ENCODE assay signal across 16 cellular contexts in genomic region chr3:152780553-152780952, GRCh38.
"Had no signal": no experiment of that assay in that cellular context is flagged by ENCODE, and none has a peak within 500 bp of the region (broad histone marks: within the 10 kb centered on the region; RNA-seq: fewer than 3 reads in every experiment).

No MANE protein-coding gene starts in this region.

- H3K36me3 ChIP-seq: cardiac muscle cell, gastroesophageal sphincter, left ventricle myocardium inferior, pancreas, sigmoid colon, uterus had no signal

- H3K4me3 Mint-ChIP-seq: activated naive CD4-positive, alpha-beta T cell treated with anti-CD3 and anti-CD28 coated beads for 36 hours; activated naive CD8-positive, alpha-beta T cell treated with anti-CD3 and anti-CD28 coated beads, Interleukin-2, amount 50 U/mL, for 24 hours; naive thymus-derived CD4-positive, alpha-beta T cell had no signal

- H3K27me3 Mint-ChIP-seq: activated naive CD8-positive, alpha-beta T cell treated with anti-CD3 and anti-CD28 coated beads, Interleukin-2, amount 50 U/mL, for 24 hours had no signal

- H3K9me3 ChIP-seq: gastroesophageal sphincter, left ventricle myocardium inferior, mucosa of descending colon, pancreas, sigmoid colon, uterus had no signal

- H3K4me3 ChIP-seq: cardiac muscle cell, gastroesophageal sphincter, left ventricle myocardium inferior, mucosa of descending colon, pancreas, sigmoid colon, uterus had no signal

- DNase-seq: activated CD4-positive, alpha-beta T cell treated with anti-CD3 and anti-CD28 coated beads, Interleukin-2, amount 50 U/mL, for 1 hour; activated naive CD4-positive, alpha-beta T cell treated with anti-CD3 and anti-CD28 coated beads for 36 hours; activated naive CD8-positive, alpha-beta T cell treated with anti-CD3 and anti-CD28 coated beads, Interleukin-2, amount 50 U/mL, for 24 hours; activated T-cell treated with anti-CD3 and anti-CD28 coated beads for 4 hours; aorta; left ventricle myocardium inferior; mucosa of descending colon; naive thymus-derived CD4-positive, alpha-beta T cell; pancreas; sigmoid colon; stimulated activated CD4-positive, alpha-beta T cell treated with anti-CD3 and anti-CD28 coated beads, Interleukin-2, amount 100 ng/mL, for 24 hours; SW 1271; uterus had no signal

- H3K36me3 Mint-ChIP-seq: naive thymus-derived CD4-positive, alpha-beta T cell had no signal

- ATAC-seq: activated naive CD8-positive, alpha-beta T cell treated with anti-CD3 and anti-CD28 coated beads, Interleukin-2, amount 50 U/mL, for 24 hours; gastroesophageal sphincter; mucosa of descending colon; naive thymus-derived CD4-positive, alpha-beta T cell; pancreas had no signal

- H3K4me1 ChIP-seq: gastroesophageal sphincter, left ventricle myocardium inferior, pancreas, sigmoid colon, uterus had no signal

- H3K27me3 ChIP-seq: cardiac muscle cell, gastroesophageal sphincter, pancreas, sigmoid colon, uterus had no signal

- H3K27ac ChIP-seq: cardiac muscle cell, gastroesophageal sphincter, left ventricle myocardium inferior, pancreas had no signal

- H3K9me3 Mint-ChIP-seq: activated naive CD4-positive, alpha-beta T cell treated with anti-CD3 and anti-CD28 coated beads for 36 hours; activated naive CD8-positive, alpha-beta T cell treated with anti-CD3 and anti-CD28 coated beads, Interleukin-2, amount 50 U/mL, for 24 hours had no signal

- H3K27ac Mint-ChIP-seq: activated naive CD4-positive, alpha-beta T cell treated with anti-CD3 and anti-CD28 coated beads for 36 hours; activated naive CD8-positive, alpha-beta T cell treated with anti-CD3 and anti-CD28 coated beads, Interleukin-2, amount 50 U/mL, for 24 hours; naive thymus-derived CD4-positive, alpha-beta T cell had no signal

- FAIRE-seq: keratinocyte had no signal

- H3K4me1 Mint-ChIP-seq: activated naive CD8-positive, alpha-beta T cell treated with anti-CD3 and anti-CD28 coated beads, Interleukin-2, amount 50 U/mL, for 24 hours; naive thymus-derived CD4-positive, alpha-beta T cell had no signal
